ENCODE assay signal across 23 cellular contexts in genomic region chr11:117332843-117333242, GRCh38. TPM values are rescaled to one million over a fixed set of nuclear protein-coding genes. Genes with fewer than 3 reads are reported as not detected.
DNase-seq lines count a peak whose midpoint lies in the region; ATAC-seq, FAIRE-seq and TF ChIP-seq lines count a peak whose summit lies in the region.
"Had no signal": no experiment of that assay in that cellular context is flagged by ENCODE, and none has a peak within 500 bp of the region (broad histone marks: within the 10 kb centered on the region; RNA-seq: fewer than 3 reads in every experiment).

No MANE protein-coding gene starts in this region.

- no peaks in the 10 kb centered on the region for H3K9me3 Mint-ChIP-seq in CD4-positive, alpha-beta T cell
- H3K9me3 Mint-ChIP-seq: CD14-positive monocyte; CD4-positive, CD25-positive, alpha-beta regulatory T cell; CD8-positive, alpha-beta T cell had no signal

- H3K36me3 ChIP-seq in HepG2 (replicated peaks in 1 of 2; ENCODE audit: control insufficient read depth in 1 of 2, insufficient read depth in 2 of 2, low read length in 2 of 2) = no peaks in the 10 kb centered on the region; a peak in 1 of 5 replicates
- no peaks in the 10 kb centered on the region for H3K36me3 ChIP-seq in right lobe of liver
- H3K36me3 ChIP-seq in spleen = peaks cover 0 to 25% (median 10%) of the 10 kb centered on the region in 6 donors
- H3K36me3 ChIP-seq: BE2C, BLaER1 had no signal

- H3K27ac Mint-ChIP-seq in CD4-positive, alpha-beta T cell = no peak overlapping the region
- H3K27ac Mint-ChIP-seq: CD14-positive monocyte; CD4-positive, CD25-positive, alpha-beta regulatory T cell; CD8-positive, alpha-beta T cell had no signal

- no TSS peak for BruUV-seq in HepG2 (replicated peaks; lab: Mats Ljungman, UMichigan)

- H3K9me3 ChIP-seq in HepG2 (ENCODE audit: low read length) = no peaks in the 10 kb centered on the region
- no peaks in the 10 kb centered on the region for H3K9me3 ChIP-seq in right lobe of liver
- no peaks in the 10 kb centered on the region for H3K9me3 ChIP-seq in CD4-positive, alpha-beta T cell (ENCODE audit: control insufficient read depth, low read length)
- no peaks in the 10 kb centered on the region for H3K9me3 ChIP-seq in spleen
- H3K9me3 ChIP-seq: A549, BE2C, BLaER1, Caco-2 had no signal

- H3K27ac ChIP-seq in HepG2 (ENCODE audit: extremely low read length, insufficient read depth, low read length) (no peak overlapping the region), right lobe of liver (no peak overlapping the region), spleen (no peak overlapping the region)
- no peak overlapping the region for H3K27ac ChIP-seq in CD4-positive, alpha-beta T cell (ENCODE audit: low read depth, low read length)
- H3K27ac ChIP-seq: 22Rv1, A549, BLaER1 had no signal

- H4K20me1 ChIP-seq in HepG2 (ENCODE audit: insufficient read depth, low read length) = no peaks in the 10 kb centered on the region
- H4K20me1 ChIP-seq: BLaER1 had no signal

- CTCF ChIA-PET in HepG2 (lab: Yijun Ruan, JAX; ENCODE audit: low intra/inter-chr PET ratio, low total read pairs) = no interaction called here
- CTCF ChIA-PET in CD4-positive, alpha-beta T cell (lab: Charles Lee) = no interaction called here

- no peak overlapping the region for H3K4me2 ChIP-seq in HepG2 (ENCODE audit: low read depth, low read length)
- H3K4me2 ChIP-seq: A549, BLaER1 had no signal

- H3K79me2 ChIP-seq in HepG2 (ENCODE audit: insufficient read depth, low read length) = no peaks in the 10 kb centered on the region

- ATAC-seq in HepG2 (peak; percentile 27; the same call in 2 of the 3 replicates), right lobe of liver (no peak)
- no peak for ATAC-seq in CD4-positive, alpha-beta T cell (ENCODE audit: poor library complexity)
- ATAC-seq: A549; CD8-positive, alpha-beta T cell had no signal

- FAIRE-seq in HepG2 (lab: Jason Lieb, UNC) = no peak
- FAIRE-seq: A549, D721Med, G401.6, GM12891, GM19239 had no signal

- POLR2A ChIA-PET in HepG2 (lab: Yijun Ruan, JAX) = no interaction called here
- POLR2A ChIA-PET in CD4-positive, alpha-beta T cell (lab: Charles Lee) = no interaction called here

- H3K36me3 Mint-ChIP-seq in CD4-positive, alpha-beta T cell (ENCODE audit: low read depth) = peaks cover 38% of the 10 kb centered on the region

- H3K4me1 ChIP-seq in HepG2 (ENCODE audit: insufficient read depth, low read length) (peaks cover 24% of the 10 kb centered on the region), right lobe of liver (peaks cover 0 to 13% (median 0%) of the 10 kb centered on the region in 4 donors), spleen (peaks cover 6 to 26% (median 13%) of the 10 kb centered on the region in 6 donors)

- in situ Hi-C loops in HepG2 (cut with HindIII; ENCODE audit: extremely low pct_ligation_motif_present, low pct_unique_long_range_greater_than_20kb) = no loop called here
- in situ Hi-C loops in ACHN (cut with HindIII; ENCODE audit: low pct_ligation_motif_present, low pct_unique_long_range_greater_than_20kb, low sequenced_read_pairs) = no loop called here

- intact Hi-C loops in HepG2 (cut with micrococcal nuclease; ENCODE audit: unreplicated experiment) = no loop called here
- intact Hi-C loops in right lobe of liver (cut with DNase I) = no loop called here
- intact Hi-C loops in CD4-positive, alpha-beta T cell (cut with DNase I, micrococcal nuclease) = no loop called here
- intact Hi-C loops in spleen (cut with DNase I; ENCODE audit: low total_unique reads) = no loop called here

- peaks cover 20% of the 10 kb centered on the region for H3K4me1 Mint-ChIP-seq in CD4-positive, alpha-beta T cell (ENCODE audit: low read depth)

- H3K9ac ChIP-seq in HepG2 (ENCODE audit: insufficient read depth, low read depth, low read length) = no peak overlapping the region
- H3K9ac ChIP-seq: BLaER1 had no signal

- no peak for TF ChIP-seq RAD21 in HepG2 (CRISPR knock-in tag; IDR thresholded peaks at IDR 0.05)

- no peak overlapping the region for H2AFZ ChIP-seq in HepG2 (ENCODE audit: low read length)

- no peak overlapping the region for H3K4me3 ChIP-seq in HepG2 (replicated peaks in 1 of 3; ENCODE audit: insufficient read depth in 1 of 3, low read depth in 2 of 3, low read length in 3 of 3)
- no peak overlapping the region for H3K4me3 ChIP-seq in right lobe of liver
- H3K4me3 ChIP-seq in spleen = no peak overlapping the region
- H3K4me3 ChIP-seq: A549, BLaER1 had no signal

- TF ChIP-seq CTCF in HepG2 (CRISPR knock-in tag; IDR thresholded peaks at IDR 0.05) (no peak), right lobe of liver (IDR thresholded peaks at IDR 0.05) (no peak), spleen (IDR thresholded peaks at IDR 0.05 in 8 of 11, conservative IDR thresholded peaks at IDR 0.05 in 3 of 11) (no peak)
- no peak for TF ChIP-seq CTCF in CD4-positive, alpha-beta T cell (IDR thresholded peaks at IDR 0.05)

- H3K27me3 Mint-ChIP-seq in CD4-positive, alpha-beta T cell = no peaks in the 10 kb centered on the region
- H3K27me3 Mint-ChIP-seq: CD4-positive, CD25-positive, alpha-beta regulatory T cell had no signal

- TF ChIP-seq POLR2A in HepG2 (IDR thresholded peaks at IDR 0.05; ENCODE audit: insufficient read depth in 1 of 2, low read depth in 2 of 2, low read length in 2 of 2) (no peak), right lobe of liver (IDR thresholded peaks at IDR 0.05) (no peak), spleen (IDR thresholded peaks at IDR 0.05) (no peak)

- 50% methylated on average over 2 of the region's 2 CpGs for WGBS in HepG2 (ENCODE audit: low lambda C conversion rate)
- 50% methylated on average over 1 of the region's 2 CpGs for WGBS in right lobe of liver (ENCODE audit: insufficient coverage, low coverage, low lambda C conversion rate, missing lambda C conversion rate)
- 49 to 90% (median 71%) methylated on average over 2 of the region's 2 CpGs for WGBS in spleen, 5 donors

- no peak for TF ChIP-seq EP300 in HepG2 (IDR thresholded peaks at IDR 0.05; ENCODE audit: low read depth in 2 of 2, low read length in 2 of 2)
- TF ChIP-seq EP300 in HepG2 (CRISPR knock-in tag; IDR thresholded peaks at IDR 0.05; ENCODE audit: borderline replicate concordance) = no peak

- peak overlapping the region; percentile 26 for H3K4me3 Mint-ChIP-seq in CD4-positive, alpha-beta T cell
- H3K4me3 Mint-ChIP-seq: CD14-positive monocyte; CD4-positive, CD25-positive, alpha-beta regulatory T cell; CD8-positive, alpha-beta T cell had no signal

- no peak for DNase-seq in HepG2 (ENCODE audit: low spot score)
- DNase-seq in right lobe of liver = no peak
- no peak for DNase-seq in CD4-positive, alpha-beta T cell
- DNase-seq in mesenteric fat pad (ENCODE audit: low spot score) = peak; percentile 9
- peak; percentile 21 for DNase-seq in spleen
- DNase-seq in stimulated activated CD8-positive, alpha-beta memory T cell treated with anti-CD3 and anti-CD28 coated beads, Interleukin-4, amount 100 ng/mL, for 48 hours = no peak
- DNase-seq in ACHN = no peak
- DNase-seq: BE2C; C1 segment of cervical spinal cord; Caco-2; Calu3; CD4-positive, CD25-positive, alpha-beta regulatory T cell; CD8-positive, alpha-beta T cell; DMS79 treated with DMSO at 0.1 percent for 48 hours; GF-D8 had no signal

- no peaks in the 10 kb centered on the region; a peak in 1 of 5 replicates for H3K27me3 ChIP-seq in HepG2 (ENCODE audit: control insufficient read depth in 1 of 2, insufficient read depth in 2 of 2, low read length in 2 of 2)
- no peaks in the 10 kb centered on the region for H3K27me3 ChIP-seq in right lobe of liver
- H3K27me3 ChIP-seq in CD4-positive, alpha-beta T cell (ENCODE audit: control insufficient read depth, insufficient read depth, low read length) = no peaks in the 10 kb centered on the region
- no peaks in the 10 kb centered on the region for H3K27me3 ChIP-seq in spleen (replicated peaks in 1 of 7)
- H3K27me3 ChIP-seq: BE2C, BLaER1 had no signal

RNA-seq across cellular contexts. Expression of gene CEP164, which starts 5.2 kb away (rescaled TPM):
- total RNA-seq in HepG2 (2016; rRNA removed; fragmentation: Illumina TruSeq; extraction: Trizol) (9.6 and 15.2 TPM in 2 replicates), right lobe of liver (10 to 100 TPM in 2 of 6 experiments, 1 to 10 TPM in 4; 7.2 to 11.2 (median 8.6) TPM), mesenteric fat pad (19.2 TPM), spleen (10 to 100 TPM; 21.2 to 48.3 (median 34.8) TPM)
- 14.5 and 15.6 TPM in 2 replicates for total RNA-seq in HepG2 (2016; cell fraction: cytosol; rRNA removed; fragmentation: Illumina TruSeq; extraction: Trizol; ENCODE audit: low read depth)
- total RNA-seq in HepG2 (2016; cell fraction: insoluble cytoplasmic fraction; rRNA removed; fragmentation: Illumina TruSeq; extraction: Trizol) = 7.8 and 17.7 TPM in 2 replicates
- 7.5 and 7.9 TPM in 2 replicates for total RNA-seq in HepG2 (2016; cell fraction: membrane; rRNA removed; fragmentation: Illumina TruSeq; extraction: Trizol)
- 18.0 and 22.9 TPM in 2 replicates for total RNA-seq in HepG2 (2016; cell fraction: nucleus; rRNA removed; fragmentation: Illumina TruSeq; extraction: Trizol)
- polyA plus RNA-seq in HepG2 (2011; rRNA removed) (9.8 and 11.4 TPM in 2 replicates), spleen (10 to 100 TPM in 2 of 3 donors, 1 to 10 TPM in 1; 6.6 to 17.9 (median 12.1) TPM)
- polyA plus RNA-seq in HepG2 (2011; cell fraction: cytosol; rRNA removed) = 4.5 and 5.1 TPM in 2 replicates
- polyA plus RNA-seq in HepG2 (2011; cell fraction: nucleus; rRNA removed) = 41.9 and 50.5 TPM in 2 replicates
- polyA plus RNA-seq in HepG2 (2012) = 5.9 and 7.9 TPM in 2 replicates
- 0.96 and 1.0 TPM in 2 replicates for polyA plus RNA-seq in HepG2 (2016; cell fraction: cytosol; fragmentation: Illumina TruSeq; extraction: Trizol; ENCODE audit: low read depth)
- 4.9 and 7.5 TPM in 2 replicates for polyA plus RNA-seq in HepG2 (2016; cell fraction: insoluble cytoplasmic fraction; fragmentation: Illumina TruSeq; extraction: Trizol; ENCODE audit: low read depth)
- polyA plus RNA-seq in HepG2 (2016; cell fraction: membrane; fragmentation: Illumina TruSeq; extraction: Trizol; ENCODE audit: low read depth) = 1.5 and 1.6 TPM in 2 replicates
- polyA plus RNA-seq in HepG2 (2016; cell fraction: nucleus; fragmentation: Illumina TruSeq; extraction: Trizol; ENCODE audit: insufficient read depth, low read depth) = 40.5 and 41.1 TPM in 2 replicates
- polyA minus RNA-seq in HepG2 (2011; rRNA and poly(A)+ RNA removed; ENCODE audit: low replicate concordance) = 11.0 and 27.5 TPM in 2 replicates
- polyA minus RNA-seq in HepG2 (2011; cell fraction: cytosol; rRNA and poly(A)+ RNA removed) = 3.5 and 3.7 TPM in 2 replicates
- 14.2 and 17.9 TPM in 2 replicates for polyA minus RNA-seq in HepG2 (2011; cell fraction: nucleus; rRNA and poly(A)+ RNA removed)
- 10 to 100 TPM; 33.0 to 36.7 TPM for total RNA-seq in CD4-positive, alpha-beta T cell

RNA-seq across cellular contexts. Expression of gene BACE1, which starts 16.8 kb away (rescaled TPM):
- total RNA-seq in HepG2 (2016; rRNA removed; fragmentation: Illumina TruSeq; extraction: Trizol) (7.5 and 10.2 TPM in 2 replicates), right lobe of liver (10 to 100 TPM; 19.2 to 42.8 (median 23.7) TPM), mesenteric fat pad (25.5 TPM), spleen (10 to 100 TPM; 11.8 to 31.7 (median 19.6) TPM)
- total RNA-seq in HepG2 (2016; cell fraction: cytosol; rRNA removed; fragmentation: Illumina TruSeq; extraction: Trizol; ENCODE audit: low read depth) = 2.1 and 2.2 TPM in 2 replicates
- total RNA-seq in HepG2 (2016; cell fraction: insoluble cytoplasmic fraction; rRNA removed; fragmentation: Illumina TruSeq; extraction: Trizol) = 8.4 and 9.7 TPM in 2 replicates
- total RNA-seq in HepG2 (2016; cell fraction: membrane; rRNA removed; fragmentation: Illumina TruSeq; extraction: Trizol) = 4.8 and 6.0 TPM in 2 replicates
- 9.1 and 11.5 TPM in 2 replicates for total RNA-seq in HepG2 (2016; cell fraction: nucleus; rRNA removed; fragmentation: Illumina TruSeq; extraction: Trizol)
- polyA plus RNA-seq in HepG2 (2011; rRNA removed) (17.9 and 19.0 TPM in 2 replicates), spleen (1 to 10 TPM; 2.1 to 4.0 (median 2.6) TPM)
- 14.6 and 15.9 TPM in 2 replicates for polyA plus RNA-seq in HepG2 (2011; cell fraction: cytosol; rRNA removed)
- 44.0 and 49.0 TPM in 2 replicates for polyA plus RNA-seq in HepG2 (2011; cell fraction: nucleus; rRNA removed)
- polyA plus RNA-seq in HepG2 (2012) = 12.2 and 14.8 TPM in 2 replicates
- 2.2 and 2.4 TPM in 2 replicates for polyA plus RNA-seq in HepG2 (2016; cell fraction: cytosol; fragmentation: Illumina TruSeq; extraction: Trizol; ENCODE audit: low read depth)
- 10.6 and 11.0 TPM in 2 replicates for polyA plus RNA-seq in HepG2 (2016; cell fraction: insoluble cytoplasmic fraction; fragmentation: Illumina TruSeq; extraction: Trizol; ENCODE audit: low read depth)
- polyA plus RNA-seq in HepG2 (2016; cell fraction: membrane; fragmentation: Illumina TruSeq; extraction: Trizol; ENCODE audit: low read depth) = 4.9 and 5.8 TPM in 2 replicates
- polyA plus RNA-seq in HepG2 (2016; cell fraction: nucleus; fragmentation: Illumina TruSeq; extraction: Trizol; ENCODE audit: insufficient read depth, low read depth) = 21.9 and 23.8 TPM in 2 replicates
- polyA minus RNA-seq in HepG2 (2011; rRNA and poly(A)+ RNA removed; ENCODE audit: low replicate concordance) = 41.2 and 52.9 TPM in 2 replicates
- 7.0 and 13.9 TPM in 2 replicates for polyA minus RNA-seq in HepG2 (2011; cell fraction: cytosol; rRNA and poly(A)+ RNA removed)
- polyA minus RNA-seq in HepG2 (2011; cell fraction: nucleus; rRNA and poly(A)+ RNA removed) = 7.8 and 8.6 TPM in 2 replicates
- total RNA-seq in CD4-positive, alpha-beta T cell = under 1 TPM; 0.38 to 0.59 TPM

RNA-seq across cellular contexts. Expression of gene BACE1-AS, which starts 41.7 kb away (rescaled TPM):
- 2.0 and 2.9 TPM in 2 replicates for total RNA-seq in HepG2 (2016; rRNA removed; fragmentation: Illumina TruSeq; extraction: Trizol)
- total RNA-seq in HepG2 (2016; cell fraction: cytosol; rRNA removed; fragmentation: Illumina TruSeq; extraction: Trizol; ENCODE audit: low read depth) = 0.26 and 0.51 TPM in 2 replicates
- 2.1 and 2.3 TPM in 2 replicates for total RNA-seq in HepG2 (2016; cell fraction: insoluble cytoplasmic fraction; rRNA removed; fragmentation: Illumina TruSeq; extraction: Trizol)
- total RNA-seq in HepG2 (2016; cell fraction: membrane; rRNA removed; fragmentation: Illumina TruSeq; extraction: Trizol) = 0.76 and 0.87 TPM in 2 replicates
- 4.0 and 4.3 TPM in 2 replicates for total RNA-seq in HepG2 (2016; cell fraction: nucleus; rRNA removed; fragmentation: Illumina TruSeq; extraction: Trizol)
- polyA plus RNA-seq in HepG2 (2011; rRNA removed) = 3.6 and 3.9 TPM in 2 replicates
- 2.0 and 2.7 TPM in 2 replicates for polyA plus RNA-seq in HepG2 (2011; cell fraction: cytosol; rRNA removed)
- polyA plus RNA-seq in HepG2 (2011; cell fraction: nucleus; rRNA removed) = 5.7 and 7.1 TPM in 2 replicates
- polyA plus RNA-seq in HepG2 (2012) = 2.7 and 4.0 TPM in 2 replicates
- polyA plus RNA-seq in HepG2 (2016; cell fraction: cytosol; fragmentation: Illumina TruSeq; extraction: Trizol; ENCODE audit: low read depth) = 0.40 TPM in 1 of 2 replicates, not detected in the other
- 2.5 and 3.2 TPM in 2 replicates for polyA plus RNA-seq in HepG2 (2016; cell fraction: insoluble cytoplasmic fraction; fragmentation: Illumina TruSeq; extraction: Trizol; ENCODE audit: low read depth)
- 0.06 and 0.50 TPM in 2 replicates for polyA plus RNA-seq in HepG2 (2016; cell fraction: membrane; fragmentation: Illumina TruSeq; extraction: Trizol; ENCODE audit: low read depth)
- 7.5 and 8.1 TPM in 2 replicates for polyA plus RNA-seq in HepG2 (2016; cell fraction: nucleus; fragmentation: Illumina TruSeq; extraction: Trizol; ENCODE audit: insufficient read depth, low read depth)
- polyA minus RNA-seq in HepG2 (2011; rRNA and poly(A)+ RNA removed; ENCODE audit: low replicate concordance) = 6.8 and 9.4 TPM in 2 replicates
- 3.7 and 5.8 TPM in 2 replicates for polyA minus RNA-seq in HepG2 (2011; cell fraction: cytosol; rRNA and poly(A)+ RNA removed)
- 6.6 and 6.7 TPM in 2 replicates for polyA minus RNA-seq in HepG2 (2011; cell fraction: nucleus; rRNA and poly(A)+ RNA removed)
- 1 to 10 TPM in 5 of 6 experiments, under 1 TPM in 1; 0.75 to 2.9 (median 2.1) TPM for total RNA-seq in right lobe of liver
- total RNA-seq in CD4-positive, alpha-beta T cell = 1 to 10 TPM in 1 of 2 experiments, under 1 TPM in 1; 0.99 to 1.2 TPM
- total RNA-seq in mesenteric fat pad = 6.6 TPM
- total RNA-seq in spleen = 10 to 100 TPM in 4 of 7 donors, 1 to 10 TPM in 3; 4.8 to 12.1 (median 10.3) TPM
- polyA plus RNA-seq in spleen = 1 to 10 TPM; 3.9 to 5.8 (median 4.1) TPM
- polyA plus RNA-seq: CD14-positive monocyte had no signal

Comparison
In these comparisons a context has a peak if more than half of its experiments do, and no peak if none do; other contexts are left out.
1. DNase-seq: peak in mesenteric fat pad (single experiment) and spleen (single experiment); none in HepG2 (single experiment), right lobe of liver (0 of 3), CD4-positive, alpha-beta T cell (0 of 10), stimulated activated CD8-positive, alpha-beta memory T cell treated with anti-CD3 and anti-CD28 coated beads, Interleukin-4, amount 100 ng/mL, for 48 hours (single experiment) and ACHN (single experiment).